Comparison of ENCODE assay signal across 23 cellular contexts in genomic region chr9:95237336-95237735, GRCh38.
"Had no signal": no experiment of that assay in that cellular context is flagged by ENCODE, and none has a peak within 500 bp of the region (broad histone marks: within the 10 kb centered on the region; RNA-seq: fewer than 3 reads in every experiment).

No MANE protein-coding gene starts in this region.

- H3K4me1 Mint-ChIP-seq: stimulated activated effector memory CD8-positive, alpha-beta T cell treated with anti-CD3 and anti-CD28 coated beads, Interleukin-12 subunit alpha, Interleukin-12 subunit beta, amount 100 ng/mL, for 72 hours; stimulated activated memory B cell treated with anti-CD40 and anti-IgM and Interleukin-4, amounts not matched to agents 10 μg/mL and 1 μg/mL and 100 μg/mL, for 72 hours; stimulated activated naive B cell treated with anti-CD40 and anti-IgM and Interleukin-4, amounts not matched to agents 10 μg/mL and 1 μg/mL and 100 μg/mL, for 72 hours; stimulated activated naive CD8-positive, alpha-beta T cell treated with anti-CD3 and anti-CD28 coated beads, Interleukin-15, amount 100 ng/mL, for 72 hours had no signal

- H3K27me3 Mint-ChIP-seq: stimulated activated memory B cell treated with anti-CD40 and anti-IgM and Interleukin-4, amounts not matched to agents 10 μg/mL and 1 μg/mL and 100 μg/mL, for 72 hours; stimulated activated naive B cell treated with anti-CD40 and anti-IgM and Interleukin-4, amounts not matched to agents 10 μg/mL and 1 μg/mL and 100 μg/mL, for 72 hours; stimulated activated naive CD8-positive, alpha-beta T cell treated with anti-CD3 and anti-CD28 coated beads, Interleukin-15, amount 100 ng/mL, for 72 hours; stimulated activated naive CD8-positive, alpha-beta T cell treated with anti-CD3 and anti-CD28 coated beads, Interleukin-15, Interleukin-2, amounts not matched to agents 100 ng/mL and 50 ng/mL, for 24 hours; type B pancreatic cell had no signal

- H3K27ac Mint-ChIP-seq: stimulated activated effector memory CD8-positive, alpha-beta T cell treated with anti-CD3 and anti-CD28 coated beads, Interleukin-12 subunit alpha, Interleukin-12 subunit beta, amount 100 ng/mL, for 72 hours; stimulated activated memory B cell treated with anti-CD40 and anti-IgM and Interleukin-4, amounts not matched to agents 10 μg/mL and 1 μg/mL and 100 μg/mL, for 72 hours; stimulated activated naive B cell treated with anti-CD40 and anti-IgM and Interleukin-4, amounts not matched to agents 10 μg/mL and 1 μg/mL and 100 μg/mL, for 72 hours; stimulated activated naive CD8-positive, alpha-beta T cell treated with anti-CD3 and anti-CD28 coated beads, Interleukin-15, amount 100 ng/mL, for 72 hours; stimulated activated naive CD8-positive, alpha-beta T cell treated with anti-CD3 and anti-CD28 coated beads, Interleukin-15, Interleukin-2, amounts not matched to agents 100 ng/mL and 50 ng/mL, for 24 hours; type B pancreatic cell had no signal

- H3K9me3 Mint-ChIP-seq: stimulated activated effector memory CD8-positive, alpha-beta T cell treated with anti-CD3 and anti-CD28 coated beads, Interleukin-12 subunit alpha, Interleukin-12 subunit beta, amount 100 ng/mL, for 72 hours; stimulated activated memory B cell treated with anti-CD40 and anti-IgM and Interleukin-4, amounts not matched to agents 10 μg/mL and 1 μg/mL and 100 μg/mL, for 72 hours; stimulated activated naive B cell treated with anti-CD40 and anti-IgM and Interleukin-4, amounts not matched to agents 10 μg/mL and 1 μg/mL and 100 μg/mL, for 72 hours; stimulated activated naive CD8-positive, alpha-beta T cell treated with anti-CD3 and anti-CD28 coated beads, Interleukin-15, amount 100 ng/mL, for 72 hours; stimulated activated naive CD8-positive, alpha-beta T cell treated with anti-CD3 and anti-CD28 coated beads, Interleukin-15, Interleukin-2, amounts not matched to agents 100 ng/mL and 50 ng/mL, for 24 hours; type B pancreatic cell had no signal

- ATAC-seq: stimulated activated effector memory CD8-positive, alpha-beta T cell treated with anti-CD3 and anti-CD28 coated beads, Interleukin-12 subunit alpha, Interleukin-12 subunit beta, amount 100 ng/mL, for 72 hours; stimulated activated memory B cell treated with anti-CD40 and anti-IgM and Interleukin-4, amounts not matched to agents 10 μg/mL and 1 μg/mL and 100 μg/mL, for 72 hours; stimulated activated naive B cell treated with anti-CD40 and anti-IgM and Interleukin-4, amounts not matched to agents 10 μg/mL and 1 μg/mL and 100 μg/mL, for 72 hours; stimulated activated naive CD8-positive, alpha-beta T cell treated with anti-CD3 and anti-CD28 coated beads, Interleukin-15, amount 100 ng/mL, for 72 hours; stimulated activated naive CD8-positive, alpha-beta T cell treated with anti-CD3 and anti-CD28 coated beads, Interleukin-15, Interleukin-2, amounts not matched to agents 100 U/mL and 50 U/mL, for 24 hours; upper lobe of right lung had no signal

- DNase-seq: stimulated activated CD4-positive, alpha-beta T cell treated with anti-CD3 and anti-CD28 coated beads, Interleukin-2, amount 100 ng/mL, for 48 hours; stimulated activated CD4-positive, alpha-beta T cell treated with anti-CD3 and anti-CD28 coated beads, Interleukin-4, amount 100 ng/mL, for 1 hour; stimulated activated CD4-positive, alpha-beta T cell treated with anti-CD3 and anti-CD28 coated beads, Interleukin-4, amount 100 ng/mL, for 24 hours; stimulated activated CD4-positive, alpha-beta T cell treated with anti-CD3 and anti-CD28 coated beads, Interleukin-4, amount 100 ng/mL, for 4 hours; stimulated activated CD8-positive, alpha-beta memory T cell treated with anti-CD3 and anti-CD28 coated beads, Interleukin-4, amount 100 ng/mL, for 48 hours; stimulated activated naive B cell treated with anti-CD40 and anti-IgM and Interleukin-4, amounts not matched to agents 10 μg/mL and 1 μg/mL and 100 μg/mL, for 72 hours; stimulated activated naive CD4-positive, alpha-beta T cell; stimulated activated naive CD4-positive, alpha-beta T cell treated with Interleukin-2 at 50 U/mL for 16 hours; stimulated activated naive CD8-positive, alpha-beta T cell treated with anti-CD3 and anti-CD28 coated beads, Interleukin-15, amount 100 ng/mL, for 72 hours; stimulated activated naive CD8-positive, alpha-beta T cell treated with anti-CD3 and anti-CD28 coated beads, Interleukin-15, Interleukin-2, amounts not matched to agents 100 U/mL and 50 U/mL, for 24 hours; stomach; substantia nigra; testis; thyroid gland; tibial artery; transverse colon; trophoblast cell; upper lobe of right lung; uterus had no signal

- H3K4me3 Mint-ChIP-seq: stimulated activated effector memory CD8-positive, alpha-beta T cell treated with anti-CD3 and anti-CD28 coated beads, Interleukin-12 subunit alpha, Interleukin-12 subunit beta, amount 100 ng/mL, for 72 hours; stimulated activated memory B cell treated with anti-CD40 and anti-IgM and Interleukin-4, amounts not matched to agents 10 μg/mL and 1 μg/mL and 100 μg/mL, for 72 hours; stimulated activated naive B cell treated with anti-CD40 and anti-IgM and Interleukin-4, amounts not matched to agents 10 μg/mL and 1 μg/mL and 100 μg/mL, for 72 hours; stimulated activated naive CD8-positive, alpha-beta T cell treated with anti-CD3 and anti-CD28 coated beads, Interleukin-15, amount 100 ng/mL, for 72 hours; stimulated activated naive CD8-positive, alpha-beta T cell treated with anti-CD3 and anti-CD28 coated beads, Interleukin-15, Interleukin-2, amounts not matched to agents 100 ng/mL and 50 ng/mL, for 24 hours; type B pancreatic cell had no signal
